Comparison of ENCODE assay signal across 8 cellular contexts in genomic region chr6:149862901-149863595, GRCh38. TPM values are rescaled to one million over a fixed set of nuclear protein-coding genes. Genes with fewer than 3 reads are reported as not detected.
DNase-seq lines count a peak whose midpoint lies in the region; ATAC-seq and TF ChIP-seq lines count a peak whose summit lies in the region.

No MANE protein-coding gene starts in this region.

- intact Hi-C loops in CD14-positive monocyte (cut with micrococcal nuclease) (loop anchor here in 1 of 2 donors (10.0 kb wide), 1 partner anchor 138 kb away; no protein-coding TSS in a partner anchor), adrenal gland (cut with DNase I) (loop anchor here (10.0 kb wide), 1 partner anchor 62 kb away; the partner anchor contains the start of gene RAET1G (in 2 of the 2)), cardiac septum (cut with DNase I) (loop anchor here (1.0 kb wide), 1 partner anchor 23 kb away; no protein-coding TSS in a partner anchor)

- H3K9me3 ChIP-seq in adrenal gland (replicated peaks in 1 of 3) (no peaks in the 10 kb centered on the region), osteoblast (ENCODE audit: low read depth, low read length) (no peaks in the 10 kb centered on the region)

- H3K4me1 ChIP-seq in adrenal gland (replicated peaks in 1 of 2), result peaks cover 3 to 25% of the 10 kb centered on the region in 2 donors
- peaks cover 33% of the 10 kb centered on the region for H3K4me1 ChIP-seq in osteoblast (ENCODE audit: insufficient read depth, low read length)

- H3K36me3 Mint-ChIP-seq in CD14-positive monocyte, result no peaks in the 10 kb centered on the region

- TF ChIP-seq POLR2A in adrenal gland (IDR thresholded peaks at IDR 0.05), result peak; percentile 24 to 66

- ATAC-seq in GM19397 (IDR thresholded peaks at IDR 0.05; ENCODE audit: unreplicated experiment), result peak; percentile 36
- peak; percentile 4 for ATAC-seq in HG03565 (IDR thresholded peaks at IDR 0.05; ENCODE audit: unreplicated experiment)

- H3K36me3 ChIP-seq in adrenal gland (replicated peaks in 1 of 2) (no peaks in the 10 kb centered on the region), osteoblast (ENCODE audit: insufficient read depth, low read length) (no peaks in the 10 kb centered on the region)

- H3K27ac Mint-ChIP-seq in CD14-positive monocyte, result peak overlapping the region in 3 of 7 donors; percentile 7 to 66 (median 27)

- H3K27ac ChIP-seq in adrenal gland, result peak overlapping the region; percentile 87 to 98 (median 91)
- peak overlapping the region; percentile 93 for H3K27ac ChIP-seq in osteoblast (ENCODE audit: low read depth, low read length)

- no peaks in the 10 kb centered on the region for H4K20me1 ChIP-seq in osteoblast (ENCODE audit: insufficient read depth, low read length)

- H3K79me2 ChIP-seq in osteoblast (ENCODE audit: insufficient read depth, low read length), result peaks cover 40% of the 10 kb centered on the region

- H3K9me3 Mint-ChIP-seq in CD14-positive monocyte, result no peaks in the 10 kb centered on the region

- peaks cover 21% of the 10 kb centered on the region for H3K4me1 Mint-ChIP-seq in CD14-positive monocyte

- 1% methylated on average over 32 to 54 of the region's 54 CpGs for WGBS in adrenal gland, 4 donors

- peaks cover 2 to 11% (median 3%) of the 10 kb centered on the region in 3 donors for H3K27me3 Mint-ChIP-seq in CD14-positive monocyte (ENCODE audit: low read depth in 3 of 3)

- peak overlapping the region; percentile 85 for H3K4me2 ChIP-seq in osteoblast (ENCODE audit: insufficient read depth, low read length)

- H2AFZ ChIP-seq in osteoblast (ENCODE audit: low read length), result peak overlapping the region; percentile 76

- peak overlapping the region; percentile 77 to 91 for H3K4me3 Mint-ChIP-seq in CD14-positive monocyte

- H3K27me3 ChIP-seq in adrenal gland (no peaks in the 10 kb centered on the region), osteoblast (ENCODE audit: insufficient read depth, low read length) (no peaks in the 10 kb centered on the region)

- H3K4me3 ChIP-seq in adrenal gland (peak overlapping the region; percentile 12 to 85 (median 56)), osteoblast (ENCODE audit: insufficient read depth, low read length) (peak overlapping the region; percentile 78)

- no peak for DNase-seq in CD14-positive monocyte (ENCODE audit: low spot score)
- DNase-seq in RKO (ENCODE audit: low spot score), result peak; percentile 74
- DNase-seq in adrenal gland, result peak; percentile 72 to 89 (median 84)
- DNase-seq in cardiac septum (ENCODE audit: low spot score), result peak; percentile 87
- DNase-seq in osteoblast (ENCODE audit: insufficient read length, low spot score, missing footprints), result peak; percentile 88
- no peak for DNase-seq in NCI-H2029 treated with DMSO at 0.1 percent for 48 hours (lab: John Stamatoyannopoulos, UW)

- TF ChIP-seq CTCF in CD14-positive monocyte (IDR thresholded peaks at IDR 0.05), result no peak
- TF ChIP-seq CTCF in adrenal gland (IDR thresholded peaks at IDR 0.05), result no peak
- TF ChIP-seq CTCF in osteoblast (IDR thresholded peaks at IDR 0.05; ENCODE audit: extremely low read depth, low read depth, low read length), result no peak

RNA-seq across cellular contexts. Expression of gene LRP11, which starts 1.1 kb away (rescaled TPM):
- polyA plus RNA-seq in CD14-positive monocyte (under 1 TPM; 0.20 to 0.41 TPM), adrenal gland (10 to 100 TPM in 1 of 3 donors, 1 to 10 TPM in 2; 2.6 to 65.1 (median 9.7) TPM)
- total RNA-seq in adrenal gland (10 to 100 TPM; 30.4 to 59.9 (median 45.8) TPM), cardiac septum (11.6 TPM), osteoblast (39.4 and 54.2 TPM in 2 replicates)

RNA-seq across cellular contexts. Expression of gene RAET1E, which starts 34.9 kb away (rescaled TPM):
- polyA plus RNA-seq in CD14-positive monocyte, result not detected
- total RNA-seq in adrenal gland, result 1 to 10 TPM in 5 of 8 donors, under 1 TPM in 2, not detected in 1; 0.87 to 9.2 (median 1.1) TPM
- polyA plus RNA-seq in adrenal gland, result 1 to 10 TPM in 1 of 3 donors, under 1 TPM in 2; 0.30 to 2.8 (median 0.32) TPM
- not detected for total RNA-seq in cardiac septum
- total RNA-seq in osteoblast, result 0.36 and 0.88 TPM in 2 replicates

RNA-seq across cellular contexts. Expression of gene RAET1G, which starts 59.9 kb away (rescaled TPM):
- polyA plus RNA-seq in CD14-positive monocyte (not detected), adrenal gland (10 to 100 TPM in 2 of 3 donors, 1 to 10 TPM in 1; 3.1 to 40.7 (median 11.5) TPM)
- total RNA-seq in adrenal gland (10 to 100 TPM in 5 of 8 donors, 1 to 10 TPM in 3; 7.3 to 29.8 (median 12.7) TPM), cardiac septum (0.35 TPM), osteoblast (1.5 and 1.8 TPM in 2 replicates)

Comparison
In these comparisons a context has a peak if more than half of its experiments do, and no peak if none do; other contexts are left out.
1. DNase-seq: peak in RKO (single experiment), adrenal gland (7 of 7), cardiac septum (single experiment) and osteoblast (single experiment); none in CD14-positive monocyte (single experiment) and NCI-H2029 treated with DMSO at 0.1 percent for 48 hours (single experiment).